In the genomic region with DNA sequence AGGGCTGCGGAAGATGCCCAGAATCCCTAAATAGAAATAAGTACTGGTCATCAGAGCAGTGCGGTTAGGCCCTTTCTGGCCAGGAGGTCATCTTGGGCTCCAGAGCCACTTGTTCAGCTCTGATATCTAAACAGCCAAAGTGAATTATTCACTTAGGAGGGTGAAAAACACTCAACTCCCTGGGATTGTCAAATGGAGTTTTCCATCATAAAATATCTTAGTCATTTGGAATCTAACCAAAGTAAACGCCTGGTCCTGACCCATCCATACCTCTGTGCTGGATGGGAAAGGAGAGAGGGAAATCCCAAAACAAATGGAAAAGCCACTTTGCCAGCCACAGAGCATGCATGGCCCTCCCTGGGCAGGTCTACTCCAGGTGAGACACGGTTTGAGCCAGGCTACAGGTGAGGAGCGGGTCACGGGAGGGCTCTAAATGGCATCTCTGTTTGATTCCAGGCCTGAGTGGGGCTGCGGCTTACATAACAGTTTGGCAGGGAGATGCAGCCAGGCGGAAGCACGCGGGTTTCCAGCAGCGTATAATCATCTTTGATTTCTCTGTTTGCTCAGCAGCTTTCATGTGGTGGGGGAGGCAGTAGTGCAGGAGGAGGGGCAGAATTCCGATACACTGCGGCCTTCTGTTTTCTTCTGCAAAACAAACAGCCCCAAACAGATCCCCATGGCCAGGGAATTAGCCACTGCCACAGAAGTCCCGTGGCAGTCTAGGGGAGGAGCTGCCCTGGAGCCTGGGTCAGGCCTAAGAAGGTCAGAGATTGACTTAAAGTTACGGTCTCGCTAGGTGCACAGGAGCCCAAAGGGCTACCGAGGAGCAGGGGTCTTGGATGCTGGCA, we compare ENCODE assay signal across 10 cellular contexts. TPM values are rescaled to one million over a fixed set of nuclear protein-coding genes. Genes with fewer than 3 reads are reported as not detected.
DNase-seq lines count a peak whose midpoint lies in the region; ATAC-seq, FAIRE-seq and TF ChIP-seq lines count a peak whose summit lies in the region.
"Had no signal": no experiment of that assay in that cellular context is flagged by ENCODE, and none has a peak within 500 bp of the region (broad histone marks: within the 10 kb centered on the region; RNA-seq: fewer than 3 reads in every experiment).

No MANE protein-coding gene starts in this region.

- intact Hi-C loops in Panc1 (cut with micrococcal nuclease; ENCODE audit: unreplicated experiment) (no loop called here), pancreas (cut with DNase I) (no loop called here)
- intact Hi-C loops in activated CD4-positive, alpha-beta T cell treated with anti-CD3 and anti-CD28 coated beads for 36 hours (cut with DNase I, micrococcal nuclease), result no loop called here

- no peak overlapping the region for H3K4me3 Mint-ChIP-seq in activated CD4-positive, alpha-beta T cell treated with anti-CD3 and anti-CD28 coated beads for 36 hours
- no peak overlapping the region for H3K4me3 Mint-ChIP-seq in immature natural killer cell
- H3K4me3 Mint-ChIP-seq: activated naive CD8-positive, alpha-beta T cell; neural crest cell had no signal

- no peaks in the 10 kb centered on the region for H3K4me1 Mint-ChIP-seq in activated CD4-positive, alpha-beta T cell treated with anti-CD3 and anti-CD28 coated beads for 36 hours
- H3K4me1 Mint-ChIP-seq in immature natural killer cell, result no peaks in the 10 kb centered on the region

- no peaks in the 10 kb centered on the region for H3K9me3 Mint-ChIP-seq in activated CD4-positive, alpha-beta T cell treated with anti-CD3 and anti-CD28 coated beads for 36 hours (ENCODE audit: low read depth)
- H3K9me3 Mint-ChIP-seq in immature natural killer cell, result no peaks in the 10 kb centered on the region
- H3K9me3 Mint-ChIP-seq: neural crest cell had no signal

- POLR2A ChIA-PET in Panc1 (lab: Charles Lee), result interaction anchor here (0.6 kb wide), 1 partner anchor 385 kb away, joined by 3 read pairs; no protein-coding TSS in a partner anchor
- POLR2A ChIA-PET in activated CD4-positive, alpha-beta T cell treated with anti-CD3 and anti-CD28 coated beads for 36 hours (lab: Charles Lee), result no interaction called here

- no peaks in the 10 kb centered on the region for H3K9me3 ChIP-seq in Panc1 (ENCODE audit: control insufficient read depth, insufficient read depth, low read depth, low read length)
- H3K9me3 ChIP-seq in pancreas, result no peaks in the 10 kb centered on the region

- TF ChIP-seq CTCF in Panc1 (IDR thresholded peaks at IDR 0.05), result no peak
- no peak for TF ChIP-seq CTCF in pancreas (IDR thresholded peaks at IDR 0.05)

- H3K36me3 ChIP-seq in Panc1 (ENCODE audit: control insufficient read depth, insufficient read depth, low read length) (no peaks in the 10 kb centered on the region), pancreas (no peaks in the 10 kb centered on the region)

- no TSS peak for BruUV-seq in Panc1 (replicated peaks; lab: Mats Ljungman, UMichigan)

- in situ Hi-C loops in Caki2 (cut with HindIII; ENCODE audit: low pct_unique_long_range_greater_than_20kb, low sequenced_read_pairs) (no loop called here), Panc1 (cut with HindIII; ENCODE audit: low pct_unique_long_range_greater_than_20kb, low sequenced_read_pairs) (no loop called here)

- no peaks in the 10 kb centered on the region for H3K36me3 Mint-ChIP-seq in activated CD4-positive, alpha-beta T cell treated with anti-CD3 and anti-CD28 coated beads for 36 hours (ENCODE audit: low read depth)
- no peaks in the 10 kb centered on the region for H3K36me3 Mint-ChIP-seq in immature natural killer cell
- H3K36me3 Mint-ChIP-seq: activated naive CD8-positive, alpha-beta T cell had no signal

- CTCF ChIA-PET in Panc1 (lab: Charles Lee), result interaction anchor here (0.6 kb wide), 1 partner anchor 711 kb away, joined by 4 read pairs; no protein-coding TSS in a partner anchor
- CTCF ChIA-PET in activated CD4-positive, alpha-beta T cell treated with anti-CD3 and anti-CD28 coated beads for 36 hours (lab: Charles Lee), result interaction anchor here (0.7 kb wide), 1 partner anchor 23 kb away, joined by 3 read pairs; no protein-coding TSS in a partner anchor

- H3K27me3 ChIP-seq in Panc1 (ENCODE audit: control insufficient read depth, insufficient read depth, low read length), result no peaks in the 10 kb centered on the region
- no peaks in the 10 kb centered on the region for H3K27me3 ChIP-seq in pancreas

- H3K27me3 Mint-ChIP-seq in activated CD4-positive, alpha-beta T cell treated with anti-CD3 and anti-CD28 coated beads for 36 hours, result peaks cover 5% of the 10 kb centered on the region
- H3K27me3 Mint-ChIP-seq in immature natural killer cell (ENCODE audit: low read depth in 3 of 3), result peaks cover 0 to 5% (median 3%) of the 10 kb centered on the region in 3 donors
- H3K27me3 Mint-ChIP-seq: activated naive CD8-positive, alpha-beta T cell had no signal

- DNase-seq in Caki2 (ENCODE audit: low read depth) (peak; percentile 95), Panc1 (ENCODE audit: low read depth, low spot score) (no peak), foreskin melanocyte (peak; percentile 90), pancreas (peak; percentile 66 to 83 (median 71)), immature natural killer cell (no peak)
- DNase-seq in activated CD4-positive, alpha-beta T cell treated with anti-CD3 and anti-CD28 coated beads for 36 hours, result no peak
- no peak for DNase-seq in activated CD4-positive, CD25-positive, alpha-beta regulatory T cell treated with anti-CD3 and anti-CD28 coated beads, Interleukin-2, amount 50 U/mL, for 72 hours

- FAIRE-seq in pancreas (lab: Jason Lieb, UNC), result no peak

- H3K27ac ChIP-seq in Panc1 (ENCODE audit: low read length) (no peak overlapping the region), pancreas (peak overlapping the region; percentile 14 to 77 (median 58))

- no peaks in the 10 kb centered on the region for H3K4me1 ChIP-seq in Panc1 (ENCODE audit: control insufficient read depth, insufficient read depth, low read length)
- peaks cover 20 to 28% (median 27%) of the 10 kb centered on the region in 3 donors for H3K4me1 ChIP-seq in pancreas

- no peak overlapping the region for H3K27ac Mint-ChIP-seq in activated CD4-positive, alpha-beta T cell treated with anti-CD3 and anti-CD28 coated beads for 36 hours
- H3K27ac Mint-ChIP-seq in immature natural killer cell, result no peak overlapping the region
- H3K27ac Mint-ChIP-seq: activated naive CD8-positive, alpha-beta T cell had no signal

- ATAC-seq in Panc1 (peak; percentile 58), pancreas (peak; percentile 87 to 94 (median 90)), HG03354 (IDR thresholded peaks at IDR 0.05; ENCODE audit: poor library complexity, severe bottlenecking, unreplicated experiment) (no peak)
- no peak for ATAC-seq in activated CD4-positive, alpha-beta T cell treated with anti-CD3 and anti-CD28 coated beads for 36 hours

- 20 to 21% methylated on average over 17 of the region's 17 CpGs for whole genome bisulfite sequencing in pancreas, 2 donors

- H3K4me3 ChIP-seq in Panc1 (ENCODE audit: low read depth in 2 of 2, low read length in 2 of 2), result no peak overlapping the region
- H3K4me3 ChIP-seq in pancreas, result no peak overlapping the region

RNA-seq across cellular contexts. Expression of a gene that starts 59.1 kb away (rescaled TPM):
- total RNA-seq in Caki2 (2014; rRNA removed; shearing (Covaris generic); ENCODE audit: low replicate concordance), result not detected in 2 replicates
- not detected for total RNA-seq in Panc1 (2021; ENCODE audit: unreplicated experiment)
- polyA plus RNA-seq in Panc1 (2012; ENCODE audit: insufficient read length), result not detected
- under 1 TPM in 4 of 6 donors, not detected in 2; 0.09 to 0.32 (median 0.17) TPM for total RNA-seq in pancreas
- polyA plus RNA-seq in pancreas, result not detected
- not detected for total RNA-seq in activated CD4-positive, alpha-beta T cell treated with anti-CD3 and anti-CD28 coated beads for 36 hours
- not detected for polyA plus RNA-seq in immature natural killer cell

Comparison
In these comparisons a context has a peak if more than half of its experiments do, and no peak if none do; other contexts are left out.
1. DNase-seq: peak in Caki2 (single experiment), foreskin melanocyte (single experiment) and pancreas (6 of 6); none in Panc1 (single experiment), activated CD4-positive, alpha-beta T cell treated with anti-CD3 and anti-CD28 coated beads for 36 hours (single experiment), immature natural killer cell (0 of 3) and activated CD4-positive, CD25-positive, alpha-beta regulatory T cell treated with anti-CD3 and anti-CD28 coated beads, Interleukin-2, amount 50 U/mL, for 72 hours (single experiment).
2. ATAC-seq: peak in Panc1 (single experiment) and pancreas (4 of 4); none in activated CD4-positive, alpha-beta T cell treated with anti-CD3 and anti-CD28 coated beads for 36 hours (single experiment) and HG03354 (single experiment).